12 cellular contexts compared by ENCODE assay signal in genomic region chr4:12118651-12119213, GRCh38.
A peak's percentile ranks its signal among the peaks of the same experiment; 100 is the strongest.
DNase-seq lines count a peak whose midpoint lies in the region; ATAC-seq and TF ChIP-seq lines count a peak whose summit lies in the region.
"Had no signal": no experiment of that assay in that cellular context is flagged by ENCODE, and none has a peak within 500 bp of the region (broad histone marks: within the 10 kb centered on the region; RNA-seq: fewer than 3 reads in every experiment).

No MANE protein-coding gene starts in this region.

- peaks cover 5% of the 10 kb centered on the region for H3K9me3 ChIP-seq in mucosa of descending colon

- H3K36me3 ChIP-seq in mucosa of descending colon (ENCODE audit: low read depth): no peaks in the 10 kb centered on the region
- H3K36me3 ChIP-seq in H7 (replicated peaks; ENCODE audit: control insufficient read depth, insufficient read depth, low read length): no peaks in the 10 kb centered on the region
- H3K36me3 ChIP-seq: adrenal gland had no signal

- H3K27me3 ChIP-seq in H7 (ENCODE audit: control insufficient read depth, insufficient read depth, low read length): no peaks in the 10 kb centered on the region
- H3K27me3 ChIP-seq: adrenal gland had no signal

- DNase-seq in NOMO-1 treated with dmso at 0.1 percent for 144 hours (lab: John Stamatoyannopoulos, UW; ENCODE audit: unreplicated experiment): peak; percentile 80
- DNase-seq in mucosa of descending colon: peak in 1 of 3 donors; percentile 6
- DNase-seq in putamen (ENCODE audit: low spot score): no peak
- no peak for DNase-seq in T-helper 1 cell
- DNase-seq in SK-N-DZ (ENCODE audit: low spot score): no peak
- no peak for DNase-seq in H7
- DNase-seq: activated CD4-positive, alpha-beta T cell treated with anti-CD3 and anti-CD28 coated beads for 1 hour; HFFc6; NCI-H510A had no signal

- H3K4me3 ChIP-seq in mucosa of descending colon (no peak overlapping the region), H7 (ENCODE audit: insufficient read depth, low read depth, low read length) (no peak overlapping the region)
- H3K4me3 ChIP-seq: adrenal gland had no signal

- ATAC-seq in GM19395 (IDR thresholded peaks at IDR 0.05; ENCODE audit: unreplicated experiment) (peak; percentile 71), HG02973 (IDR thresholded peaks at IDR 0.05; ENCODE audit: unreplicated experiment) (peak; percentile 99), mucosa of descending colon (peak; percentile 49)

- intact Hi-C loops in mucosa of descending colon (cut with DNase I, micrococcal nuclease): no loop called here

- H3K4me1 ChIP-seq in mucosa of descending colon (ENCODE audit: low read depth): no peaks in the 10 kb centered on the region
- H3K4me1 ChIP-seq: adrenal gland had no signal

- no peak for TF ChIP-seq CTCF in mucosa of descending colon (IDR thresholded peaks at IDR 0.05)

Comparison
In these comparisons a context has a peak if more than half of its experiments do, and no peak if none do; other contexts are left out.
1. ATAC-seq: peak in every context shown above with its lines; median percentile 99 in HG02973; 71 in GM19395; 49 in mucosa of descending colon.